ENCODE assay signal across 9 cellular contexts in genomic region chr12:40446385-40446784, GRCh38.
A peak's percentile ranks its signal among the peaks of the same experiment; 100 is the strongest.
DNase-seq lines count a peak whose midpoint lies in the region; ATAC-seq, FAIRE-seq and TF ChIP-seq lines count a peak whose summit lies in the region.
"Had no signal": no experiment of that assay in that cellular context is flagged by ENCODE, and none has a peak within 500 bp of the region (broad histone marks: within the 10 kb centered on the region; RNA-seq: fewer than 3 reads in every experiment).

No MANE protein-coding gene starts in this region.

- H3K4me3 ChIP-seq in OCI-LY7 (ENCODE audit: low read depth, low read length, poor library complexity, severe bottlenecking) (no peak overlapping the region), kidney (ENCODE audit: low read length in 2 of 2) (no peak overlapping the region)
- H3K4me3 ChIP-seq: lung had no signal

- H3K9me2 ChIP-seq in OCI-LY7 (ENCODE audit: insufficient read depth, low read length), result no peaks in the 10 kb centered on the region

- H3K9ac ChIP-seq in kidney (ENCODE audit: low read length in 2 of 2), result no peak overlapping the region

- BruUV-seq in OCI-LY7 (replicated peaks; lab: Mats Ljungman, UMichigan), result no TSS peak

- no peaks in the 10 kb centered on the region for H3K79me2 ChIP-seq in OCI-LY7 (ENCODE audit: insufficient read depth, low read depth, low read length)

- POLR2A ChIA-PET in OCI-LY7 (lab: Charles Lee), result no interaction called here

- TF ChIP-seq CTCF in GM10266 (IDR thresholded peaks at IDR 0.05; ENCODE audit: control insufficient read depth, insufficient read depth, low read depth, missing control alignments), result peak; percentile 59
- peak; percentile 76 for TF ChIP-seq CTCF in OCI-LY7 (conservative IDR thresholded peaks at IDR 0.05; ENCODE audit: low read length)
- TF ChIP-seq CTCF in kidney (IDR thresholded peaks at IDR 0.05; ENCODE audit: borderline replicate concordance, extremely low read depth, insufficient read depth), result peak; percentile 35

- H3K27ac ChIP-seq in OCI-LY7 (ENCODE audit: low read depth, low read length, poor library complexity, severe bottlenecking), result no peak overlapping the region
- no peak overlapping the region for H3K27ac ChIP-seq in kidney (ENCODE audit: low read depth in 2 of 2, low read length in 2 of 2)

- intact Hi-C loops in OCI-LY7 (cut with micrococcal nuclease; ENCODE audit: unreplicated experiment) (no loop called here), kidney (cut with DNase I) (no loop called here), left colon (cut with DNase I, micrococcal nuclease) (no loop called here)

- H3K9me3 ChIP-seq in OCI-LY7 (ENCODE audit: low read length), result no peaks in the 10 kb centered on the region
- no peaks in the 10 kb centered on the region for H3K9me3 ChIP-seq in kidney (ENCODE audit: control insufficient read depth in 1 of 2, low read length in 2 of 2)

- FAIRE-seq in kidney (lab: Jason Lieb, UNC), result no peak

- peak; percentile 43 for DNase-seq in GM10266 (ENCODE audit: extremely low spot score)
- peak; percentile 47 for DNase-seq in OCI-LY7 (ENCODE audit: low spot score)
- DNase-seq in kidney, result no peak
- DNase-seq in left colon, result no peak
- no peak for DNase-seq in effector CD4-positive, alpha-beta T cell
- no peak for DNase-seq in cerebellum (ENCODE audit: low spot score)

- H2AFZ ChIP-seq in OCI-LY7 (ENCODE audit: low read length), result no peak overlapping the region

- no peaks in the 10 kb centered on the region for H4K20me1 ChIP-seq in OCI-LY7 (ENCODE audit: insufficient read depth, low read length)

- H3K4me1 ChIP-seq in OCI-LY7 (ENCODE audit: insufficient read depth, low read length, poor library complexity, severe bottlenecking) (no peaks in the 10 kb centered on the region), kidney (ENCODE audit: control insufficient read depth in 1 of 2, insufficient read depth in 1 of 2, low read depth in 1 of 2, low read length in 2 of 2) (no peaks in the 10 kb centered on the region)

- CTCF ChIA-PET in OCI-LY7 (lab: Charles Lee; ENCODE audit: unreplicated experiment), result no interaction called here

- H3K36me3 ChIP-seq in OCI-LY7 (ENCODE audit: insufficient read depth, low read length), result no peaks in the 10 kb centered on the region
- no peaks in the 10 kb centered on the region for H3K36me3 ChIP-seq in kidney (ENCODE audit: control insufficient read depth in 1 of 2, insufficient read depth in 2 of 2, low read length in 2 of 2)

- no peak overlapping the region for H3K4me2 ChIP-seq in OCI-LY7 (ENCODE audit: low read length)

- ATAC-seq in HG02610 (IDR thresholded peaks at IDR 0.05; ENCODE audit: unreplicated experiment) (peak; percentile 69), left colon (no peak), HG03139 (IDR thresholded peaks at IDR 0.05; ENCODE audit: unreplicated experiment) (no peak)

Comparison
In these comparisons a context has a peak if more than half of its experiments do, and no peak if none do; other contexts are left out.
1. DNase-seq: peak in GM10266 (single experiment) and OCI-LY7 (single experiment); none in kidney (single experiment), left colon (0 of 2), effector CD4-positive, alpha-beta T cell (single experiment) and cerebellum (single experiment).
2. Peak in every context shown above with its lines, with median percentiles within 50 percentile points of each other: CTCF ChIP-seq.